In the genomic region with DNA sequence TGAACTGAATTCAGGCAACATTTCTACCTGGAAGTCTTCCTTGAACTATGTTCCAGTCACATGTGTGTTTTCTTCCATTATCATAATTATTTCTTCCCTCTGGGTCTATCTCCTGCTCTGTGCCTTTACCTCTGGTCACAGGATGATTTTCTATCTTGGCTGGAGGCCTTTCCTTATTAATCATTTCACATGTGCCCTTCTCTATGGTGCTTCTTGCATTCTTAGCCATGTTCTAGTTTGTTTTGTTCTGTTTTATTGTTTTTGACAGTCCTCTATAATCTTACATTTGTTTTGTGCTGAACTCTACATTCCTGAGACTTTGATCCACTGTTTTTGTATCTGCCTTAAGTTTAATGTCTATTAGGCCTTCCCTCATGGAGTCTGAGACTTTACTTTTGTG, we compare ENCODE assay signal across 17 cellular contexts. TPM values are rescaled to one million over a fixed set of nuclear protein-coding genes. Genes with fewer than 3 reads are reported as not detected.
"Had no signal": no experiment of that assay in that cellular context is flagged by ENCODE, and none has a peak within 500 bp of the region (broad histone marks: within the 10 kb centered on the region; RNA-seq: fewer than 3 reads in every experiment).

No MANE protein-coding gene starts in this region.

- H3K4me3 ChIP-seq: esophagus muscularis mucosa, lower lobe of right lung, prostate gland, skin epidermis, vagina had no signal

- ATAC-seq: activated CD4-positive, alpha-beta T cell treated with anti-CD3 and anti-CD28 coated beads for 36 hours; activated T-helper 17 cell treated with anti-CD3 and anti-CD28 coated beads, Interleukin-2, amount 50 U/mL, for 72 hours; lower lobe of right lung; right cardiac atrium had no signal

- H3K4me1 Mint-ChIP-seq: activated CD4-positive, alpha-beta T cell treated with anti-CD3 and anti-CD28 coated beads for 36 hours; activated naive CD8-positive, alpha-beta T cell treated with anti-CD3 and anti-CD28 coated beads for 36 hours; activated T-helper 17 cell treated with anti-CD3 and anti-CD28 coated beads, Interleukin-2, amount 50 U/mL, for 72 hours had no signal

- H3K4me1 ChIP-seq: esophagus muscularis mucosa, lower lobe of right lung, prostate gland had no signal

- H3K36me3 Mint-ChIP-seq: activated naive CD8-positive, alpha-beta T cell treated with anti-CD3 and anti-CD28 coated beads for 36 hours had no signal

- H3K27ac Mint-ChIP-seq: activated CD4-positive, alpha-beta T cell treated with anti-CD3 and anti-CD28 coated beads for 36 hours; activated naive CD8-positive, alpha-beta T cell treated with anti-CD3 and anti-CD28 coated beads for 36 hours; activated T-helper 17 cell treated with anti-CD3 and anti-CD28 coated beads, Interleukin-2, amount 50 U/mL, for 72 hours; stimulated activated naive CD8-positive, alpha-beta T cell treated with anti-CD3 and anti-CD28 coated beads, Interleukin-15, Interleukin-2, amounts not matched to agents 100 ng/mL and 50 ng/mL, for 24 hours had no signal

- H3K9me3 Mint-ChIP-seq: activated naive CD8-positive, alpha-beta T cell treated with anti-CD3 and anti-CD28 coated beads for 36 hours; activated T-helper 17 cell treated with anti-CD3 and anti-CD28 coated beads, Interleukin-2, amount 50 U/mL, for 72 hours; stimulated activated naive CD8-positive, alpha-beta T cell treated with anti-CD3 and anti-CD28 coated beads, Interleukin-15, Interleukin-2, amounts not matched to agents 100 ng/mL and 50 ng/mL, for 24 hours had no signal

- H3K27me3 ChIP-seq: esophagus muscularis mucosa, vagina had no signal

- H3K4me3 Mint-ChIP-seq: activated CD4-positive, alpha-beta T cell treated with anti-CD3 and anti-CD28 coated beads for 36 hours; activated naive CD8-positive, alpha-beta T cell treated with anti-CD3 and anti-CD28 coated beads for 36 hours; activated T-helper 17 cell treated with anti-CD3 and anti-CD28 coated beads, Interleukin-2, amount 50 U/mL, for 72 hours; stimulated activated naive CD8-positive, alpha-beta T cell treated with anti-CD3 and anti-CD28 coated beads, Interleukin-15, Interleukin-2, amounts not matched to agents 100 ng/mL and 50 ng/mL, for 24 hours had no signal

- H3K27me3 Mint-ChIP-seq: activated naive CD8-positive, alpha-beta T cell treated with anti-CD3 and anti-CD28 coated beads for 36 hours; stimulated activated naive CD8-positive, alpha-beta T cell treated with anti-CD3 and anti-CD28 coated beads, Interleukin-15, Interleukin-2, amounts not matched to agents 100 ng/mL and 50 ng/mL, for 24 hours had no signal

- H3K27ac ChIP-seq: esophagus muscularis mucosa, lower lobe of right lung, prostate gland, skin epidermis, vagina had no signal

- H3K36me3 ChIP-seq: esophagus muscularis mucosa, lower lobe of right lung, prostate gland, vagina had no signal

- DNase-seq: activated CD4-positive, alpha-beta T cell treated with anti-CD3 and anti-CD28 coated beads for 36 hours; activated CD4-positive, alpha-beta T cell treated with anti-CD3 and anti-CD28 coated beads, Interleukin-2, amount 50 U/mL, for 48 hours; activated naive CD4-positive, alpha-beta T cell; activated naive CD8-positive, alpha-beta T cell treated with anti-CD3 and anti-CD28 coated beads for 36 hours; amygdala; effector CD8-positive, alpha-beta T cell; lower lobe of right lung; right cardiac atrium; trophoblast cell had no signal

- H3K9me3 ChIP-seq: esophagus muscularis mucosa, lower lobe of right lung, prostate gland, vagina had no signal

- FAIRE-seq: endothelial cell of umbilical vein had no signal

RNA-seq across cellular contexts. Expression of a gene that starts 51.0 kb away (rescaled TPM):
- total RNA-seq: activated naive CD8-positive, alpha-beta T cell treated with anti-CD3 and anti-CD28 coated beads for 36 hours; activated T-helper 17 cell treated with anti-CD3 and anti-CD28 coated beads, Interleukin-2, amount 50 U/mL, for 72 hours; T-helper 2 cell treated with Interferon-gamma antibody and Interleukin-4, amounts not matched to agents 100 ng/mL and 5 ng/mL, for 36 hours had no signal
